In the genomic region with DNA sequence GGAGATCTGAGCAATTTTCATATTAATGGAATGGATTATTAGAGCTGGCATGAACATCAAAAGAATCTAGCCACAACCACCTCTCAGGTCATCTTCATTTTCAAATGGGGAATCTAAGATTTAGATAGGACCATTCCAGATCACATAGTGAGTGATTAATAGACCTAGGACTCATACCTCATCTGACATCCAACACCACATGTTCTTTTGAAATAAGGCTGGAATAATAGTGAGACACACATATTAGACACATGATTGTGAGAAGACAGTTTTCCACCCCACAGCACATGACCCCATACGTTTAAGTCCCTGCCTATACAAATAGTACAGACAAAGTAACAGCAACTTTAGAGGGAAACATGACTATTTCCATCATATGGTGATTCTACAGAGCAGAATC, we compare ENCODE assay signal across 21 cellular contexts.
DNase-seq lines count a peak whose midpoint lies in the region; ATAC-seq and TF ChIP-seq lines count a peak whose summit lies in the region.
"Had no signal": no experiment of that assay in that cellular context is flagged by ENCODE, and none has a peak within 500 bp of the region (broad histone marks: within the 10 kb centered on the region; RNA-seq: fewer than 3 reads in every experiment).

No MANE protein-coding gene starts in this region.

- no peaks in the 10 kb centered on the region for H3K27me3 Mint-ChIP-seq in activated T-cell treated with anti-CD3 and anti-CD28 coated beads, Interleukin-2, amount 50 U/mL, for 4 hours (ENCODE audit: low read depth)
- H3K27me3 Mint-ChIP-seq in neural progenitor cell (ENCODE audit: insufficient read depth, low read depth), result no peaks in the 10 kb centered on the region

- H3F3A ChIP-seq in neural progenitor cell (ENCODE audit: low read depth), result no peaks in the 10 kb centered on the region

- H3K27me3 ChIP-seq in neural progenitor cell, result no peaks in the 10 kb centered on the region
- H3K27me3 ChIP-seq in effector memory CD4-positive, alpha-beta T cell (replicated peaks; ENCODE audit: control insufficient read depth, insufficient read depth, low read length, poor library complexity, severe bottlenecking), result no peaks in the 10 kb centered on the region
- H3K27me3 ChIP-seq: SJCRH30 had no signal

- no peak overlapping the region for H2AFZ ChIP-seq in neural progenitor cell (replicated peaks)

- TF ChIP-seq CTCF in fibroblast of mammary gland (conservative IDR thresholded peaks at IDR 0.05; ENCODE audit: control insufficient read depth, insufficient read depth, low read depth, low read length) (no peak), neural progenitor cell (IDR thresholded peaks at IDR 0.05) (no peak)

- H4K20me1 ChIP-seq in neural progenitor cell (ENCODE audit: low read depth), result no peaks in the 10 kb centered on the region

- H3K4me3 ChIP-seq in fibroblast of mammary gland (ENCODE audit: control insufficient read depth, low read depth, low read length) (no peak overlapping the region), neural progenitor cell (no peak overlapping the region)
- H3K4me3 ChIP-seq in effector memory CD4-positive, alpha-beta T cell (ENCODE audit: insufficient read depth, low read depth, low read length, poor library complexity, severe bottlenecking), result no peak overlapping the region
- H3K4me3 ChIP-seq: K562, SJCRH30 had no signal

- no peaks in the 10 kb centered on the region for H3K36me3 Mint-ChIP-seq in activated T-cell treated with anti-CD3 and anti-CD28 coated beads, Interleukin-2, amount 50 U/mL, for 4 hours (ENCODE audit: insufficient read depth)
- no peaks in the 10 kb centered on the region for H3K36me3 Mint-ChIP-seq in neural progenitor cell

- peak; percentile 36 to 43 for ATAC-seq in activated T-cell treated with anti-CD3 and anti-CD28 coated beads, Interleukin-2, amount 50 U/mL, for 4 hours
- no peak for ATAC-seq in HG02885 (IDR thresholded peaks at IDR 0.05; ENCODE audit: poor library complexity, unreplicated experiment)
- ATAC-seq: K562, PC-3, Right ventricle myocardium inferior had no signal

- no peaks in the 10 kb centered on the region for H3K9me3 ChIP-seq in neural progenitor cell (ENCODE audit: low read depth)
- H3K9me3 ChIP-seq in effector memory CD4-positive, alpha-beta T cell (ENCODE audit: control insufficient read depth, low read length), result no peaks in the 10 kb centered on the region
- H3K9me3 ChIP-seq: SJCRH30 had no signal

- H3K9ac ChIP-seq in neural progenitor cell, result no peak overlapping the region

- peak overlapping the region; percentile 23 for H3K27ac Mint-ChIP-seq in neural progenitor cell

- no peaks in the 10 kb centered on the region for H3K9me3 Mint-ChIP-seq in activated T-cell treated with anti-CD3 and anti-CD28 coated beads, Interleukin-2, amount 50 U/mL, for 4 hours
- no peaks in the 10 kb centered on the region for H3K9me3 Mint-ChIP-seq in neural progenitor cell

- H3K79me2 ChIP-seq in neural progenitor cell (ENCODE audit: low read depth), result no peaks in the 10 kb centered on the region

- no peak overlapping the region for H3K4me2 ChIP-seq in neural progenitor cell

- no peak for DNase-seq in activated T-cell treated with anti-CD3 and anti-CD28 coated beads, Interleukin-2, amount 50 U/mL, for 4 hours
- DNase-seq in activated T-cell treated with anti-CD3 and anti-CD28 coated beads, Interleukin-2, amount 50 U/mL, for 1 hour, result no peak
- DNase-seq in fibroblast of mammary gland (ENCODE audit: low read depth) (peak; percentile 47), neural progenitor cell (ENCODE audit: low spot score) (no peak), NCI-H774 (lab: John Stamatoyannopoulos, UW) (no peak)
- no peak for DNase-seq in effector memory CD4-positive, alpha-beta T cell
- DNase-seq: Calu3, DMS79 treated with DMSO at 0.1 percent for 48 hours, GF-D8, MV-4-11, NCI-H1105, NCI-H1436 treated with DMSO at 0.1 percent for 48 hours, NCI-H187 treated with DMSO at 0.1 percent for 48 hours, NCI-H2171 treated with DMSO at 0.1 percent for 48 hours, NCI-H524, NCI-H748 treated with DMSO at 0.1 percent for 48 hours, PC-3, SJCRH30 had no signal

- no peaks in the 10 kb centered on the region for H3K36me3 ChIP-seq in neural progenitor cell
- no peaks in the 10 kb centered on the region for H3K36me3 ChIP-seq in effector memory CD4-positive, alpha-beta T cell (ENCODE audit: control insufficient read depth, insufficient read depth, low read length)
- H3K36me3 ChIP-seq: SJCRH30 had no signal

- H3K4me1 Mint-ChIP-seq in activated T-cell treated with anti-CD3 and anti-CD28 coated beads, Interleukin-2, amount 50 U/mL, for 4 hours (ENCODE audit: low read depth), result peaks cover 9% of the 10 kb centered on the region
- peaks cover 3% of the 10 kb centered on the region for H3K4me1 Mint-ChIP-seq in neural progenitor cell

- H3K4me3 Mint-ChIP-seq in activated T-cell treated with anti-CD3 and anti-CD28 coated beads, Interleukin-2, amount 50 U/mL, for 4 hours, result no peak overlapping the region
- H3K4me3 Mint-ChIP-seq in neural progenitor cell, result no peak overlapping the region

- no peak overlapping the region for H3K27ac ChIP-seq in neural progenitor cell
- no peak overlapping the region for H3K27ac ChIP-seq in effector memory CD4-positive, alpha-beta T cell (ENCODE audit: insufficient read depth, low read length, poor library complexity, severe bottlenecking)
- H3K27ac ChIP-seq: SJCRH30 had no signal

- H3K4me1 ChIP-seq in neural progenitor cell, result no peaks in the 10 kb centered on the region
- H3K4me1 ChIP-seq in effector memory CD4-positive, alpha-beta T cell (ENCODE audit: control insufficient read depth, insufficient read depth, low read length, poor library complexity, severe bottlenecking), result no peaks in the 10 kb centered on the region
- H3K4me1 ChIP-seq: SJCRH30 had no signal
